Comparison of ENCODE assay signal across 1 cellular context in the genomic region with DNA sequence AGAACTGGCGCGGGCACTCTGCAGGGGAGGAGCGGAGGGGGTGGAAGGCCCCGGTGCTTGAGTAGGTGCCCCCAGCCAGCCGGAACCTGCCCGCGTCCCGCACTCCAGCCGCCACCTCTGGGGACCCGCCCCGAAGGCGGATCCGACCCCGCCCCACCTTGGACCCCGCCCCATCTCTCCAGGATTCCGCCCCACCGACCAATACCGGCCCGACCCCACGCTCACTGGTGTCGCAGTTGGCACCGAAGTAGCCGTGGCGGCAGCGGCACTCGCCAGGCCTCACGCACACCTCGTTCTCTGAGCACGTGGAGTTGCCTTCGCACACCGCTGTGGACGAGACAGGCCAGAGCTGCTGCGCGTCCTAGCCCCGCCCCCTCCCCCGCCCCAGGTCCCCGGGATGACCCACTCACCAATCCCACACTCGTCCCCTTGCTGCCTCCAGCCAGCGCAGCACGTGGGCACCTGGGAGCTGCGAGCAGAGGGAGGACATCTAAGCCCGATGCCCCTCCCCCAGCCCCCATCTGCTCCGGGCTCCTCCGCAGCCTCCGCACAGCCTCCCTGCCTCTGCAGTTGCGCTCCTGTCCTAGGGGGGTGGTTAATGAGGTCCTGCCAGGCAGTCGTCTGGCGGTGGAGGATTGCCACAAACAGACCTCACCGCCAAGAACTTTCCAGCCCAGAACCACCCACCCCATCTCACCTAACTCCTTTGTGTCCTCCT.
TF ChIP-seq lines count a peak whose summit lies in the region.

No MANE protein-coding gene starts in this region.

TF ChIP-seq in K562, 482 proteins besides CTCF, POLR2A, EP300 and RAD21 (continued from another document):
- TF ChIP-seq EHMT2 (IDR thresholded peaks at IDR 0.05) = no peak
- TF ChIP-seq, protein P1, sequence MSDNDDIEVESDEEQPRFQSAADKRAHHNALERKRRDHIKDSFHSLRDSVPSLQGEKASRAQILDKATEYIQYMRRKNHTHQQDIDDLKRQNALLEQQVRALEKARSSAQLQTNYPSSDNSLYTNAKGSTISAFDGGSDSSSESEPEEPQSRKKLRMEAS (CRISPR knock-in tag; IDR thresholded peaks at IDR 0.05) = peak; percentile 84
- TF ChIP-seq POLR3G (IDR thresholded peaks at IDR 0.05; ENCODE audit: extremely low read depth, insufficient read length, insufficient replicate concordance) = no peak
- TF ChIP-seq ZBED1 (IDR thresholded peaks at IDR 0.05) = no peak
- TF ChIP-seq SRSF1 (IDR thresholded peaks at IDR 0.05; ENCODE audit: low read depth, low read length) = no peak
- no peak for TF ChIP-seq HSF4 (CRISPR knock-in tag; IDR thresholded peaks at IDR 0.05; ENCODE audit: borderline replicate concordance)
- no peak for TF ChIP-seq DPF2 (IDR thresholded peaks at IDR 0.05)
- no peak for TF ChIP-seq RUNX1 (IDR thresholded peaks at IDR 0.05; ENCODE audit: low read depth)
- no peak for TF ChIP-seq HNRNPLL (IDR thresholded peaks at IDR 0.05; ENCODE audit: low read depth, low read length, poor library complexity, severe bottlenecking)
- no peak for TF ChIP-seq THRB (CRISPR knock-in tag; conservative IDR thresholded peaks at IDR 0.05)
- no peak for TF ChIP-seq STAT6 (CRISPR knock-in tag; IDR thresholded peaks at IDR 0.05)
- no peak for TF ChIP-seq TBP (optimal IDR thresholded peaks at IDR 0.05; ENCODE audit: low read depth, low read length)
- peak; percentile 10; the same call in 1 of the 2 replicates for TF ChIP-seq TEAD4 (IDR thresholded peaks at IDR 0.05; ENCODE audit: low read length)
- TF ChIP-seq TEAD4 (CRISPR knock-in tag; IDR thresholded peaks at IDR 0.05; ENCODE audit: borderline replicate concordance) = peak; percentile 20; the same call in 1 of the 2 replicates
- TF ChIP-seq STAT5A (IDR thresholded peaks at IDR 0.05; ENCODE audit: borderline replicate concordance, low read length) = no peak
- TF ChIP-seq PHF8 (IDR thresholded peaks at IDR 0.05; ENCODE audit: borderline replicate concordance, low read length) = no peak
- no peak for TF ChIP-seq SREBF1 (IDR thresholded peaks at IDR 0.05; ENCODE audit: borderline replicate concordance, low read depth, low read length)
- TF ChIP-seq MYNN (IDR thresholded peaks at IDR 0.05) = no peak
- TF ChIP-seq MYNN (CRISPR knock-in tag; IDR thresholded peaks at IDR 0.05) = 0 out of 2 replicates have a peak, but pooled peaks have one; percentile 48
- TF ChIP-seq ELF4 (CRISPR knock-in tag; IDR thresholded peaks at IDR 0.05) = no peak
